Comparison of ENCODE assay signal across 15 cellular contexts in the genomic region with DNA sequence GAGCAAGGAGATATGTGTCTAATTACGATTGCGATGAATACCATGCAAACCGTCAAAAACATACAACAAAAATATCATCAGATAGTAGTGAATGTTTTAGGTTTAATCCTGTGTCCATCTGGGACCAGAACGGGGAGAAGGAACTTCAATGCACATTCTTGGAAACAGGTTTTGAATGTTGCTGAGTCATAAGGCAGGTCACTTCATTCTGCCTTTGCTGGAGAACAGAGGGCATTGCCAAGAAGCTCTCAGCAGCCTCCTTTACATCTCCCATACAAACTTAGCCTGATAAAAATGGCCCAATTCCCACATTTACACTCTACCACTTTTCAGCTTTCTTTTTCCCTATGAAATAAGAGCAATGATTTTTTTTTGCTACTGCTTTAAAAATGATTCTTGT.
DNase-seq lines count a peak whose midpoint lies in the region; ATAC-seq, FAIRE-seq and TF ChIP-seq lines count a peak whose summit lies in the region.
"Had no signal": no experiment of that assay in that cellular context is flagged by ENCODE, and none has a peak within 500 bp of the region (broad histone marks: within the 10 kb centered on the region; RNA-seq: fewer than 3 reads in every experiment).

No MANE protein-coding gene starts in this region.

- no peaks in the 10 kb centered on the region for H3K9me3 Mint-ChIP-seq in activated CD8-positive, alpha-beta T cell treated with anti-CD3 and anti-CD28 coated beads, Interleukin-2, amount 10 ng/mL, durations not matched to agents 7 days and 5 days (ENCODE audit: insufficient read depth)
- H3K9me3 Mint-ChIP-seq: CD8-positive, alpha-beta memory T cell; GM23338 had no signal

- H3K27me3 ChIP-seq in trophoblast cell (ENCODE audit: insufficient read depth, low read length): no peaks in the 10 kb centered on the region
- H3K27me3 ChIP-seq: BLaER1 had no signal

- no peak for TF ChIP-seq RAD21 in A549 (conservative IDR thresholded peaks at IDR 0.05 in 1 of 2, IDR thresholded peaks at IDR 0.05 in 1 of 2)

- no peak for ATAC-seq in A549
- ATAC-seq in activated CD8-positive, alpha-beta T cell treated with anti-CD3 and anti-CD28 coated beads, Interleukin-2, amount 10 ng/mL, durations not matched to agents 7 days and 5 days: no peak
- ATAC-seq: GM12878, GM23338 had no signal

- H3K14ac ChIP-seq in trophoblast cell (ENCODE audit: low read length): no peak overlapping the region

- no peak overlapping the region for H2AFZ ChIP-seq in trophoblast cell (ENCODE audit: insufficient read depth, low read length, poor library complexity)

- no peak overlapping the region for H2BK5ac ChIP-seq in trophoblast cell (ENCODE audit: low read depth, low read length, poor library complexity)

- TF ChIP-seq CTCF in A549 (IDR thresholded peaks at IDR 0.05): no peak
- no peak for TF ChIP-seq CTCF in epithelial cell of esophagus (IDR thresholded peaks at IDR 0.05; ENCODE audit: insufficient read depth, low read depth, low read length, missing control alignments)

- no peaks in the 10 kb centered on the region for H3K36me3 Mint-ChIP-seq in activated CD8-positive, alpha-beta T cell treated with anti-CD3 and anti-CD28 coated beads, Interleukin-2, amount 10 ng/mL, durations not matched to agents 7 days and 5 days (ENCODE audit: low read depth)
- H3K36me3 Mint-ChIP-seq: CD8-positive, alpha-beta memory T cell had no signal

- no peak overlapping the region for H3K4me3 Mint-ChIP-seq in activated CD8-positive, alpha-beta T cell treated with anti-CD3 and anti-CD28 coated beads, Interleukin-2, amount 10 ng/mL, durations not matched to agents 7 days and 5 days
- H3K4me3 Mint-ChIP-seq: CD8-positive, alpha-beta memory T cell; GM23338 had no signal

- 0 out of 3 replicates have a peak overlapping the region, but pooled peaks have one; percentile 9 for H3K4me2 ChIP-seq in A549
- no peak overlapping the region for H3K4me2 ChIP-seq in trophoblast cell (ENCODE audit: low read length)
- H3K4me2 ChIP-seq: BLaER1, GM23338 had no signal

- no peak overlapping the region for H2BK12ac ChIP-seq in trophoblast cell (ENCODE audit: low read length)

- no peak for DNase-seq in A549 (ENCODE audit: low read depth in 1 of 2, low spot score in 1 of 2)
- DNase-seq in M059J (ENCODE audit: low read depth): peak; percentile 44
- DNase-seq in epithelial cell of esophagus (ENCODE audit: low read depth): peak; percentile 16
- DNase-seq in trophoblast cell: peak; percentile 6 to 58
- no peak for DNase-seq in activated CD8-positive, alpha-beta T cell treated with anti-CD3 and anti-CD28 coated beads, Interleukin-2, amount 10 ng/mL, durations not matched to agents 7 days and 5 days
- DNase-seq in activated CD4-positive, alpha-beta T cell treated with anti-CD3 and anti-CD28 coated beads for 4 hours: no peak
- DNase-seq in NCI-H187 (lab: John Stamatoyannopoulos, UW): no peak
- DNase-seq: AML-193; CD8-positive, alpha-beta memory T cell; DMS79; H7 had no signal

- H3K4me3 ChIP-seq in A549: no peak overlapping the region
- H3K4me3 ChIP-seq in epithelial cell of esophagus (ENCODE audit: low read length): no peak overlapping the region
- no peak overlapping the region for H3K4me3 ChIP-seq in trophoblast cell (ENCODE audit: low read depth, low read length)
- H3K4me3 ChIP-seq: BLaER1, GM12878, GM23338 had no signal

- no peaks in the 10 kb centered on the region for H3K79me1 ChIP-seq in trophoblast cell (ENCODE audit: low read length)

- CTCF ChIA-PET in A549 (lab: Yijun Ruan, JAX): interaction anchor here (1.2 kb wide), 1 partner anchor 11 kb away, joined by 3 read pairs; no protein-coding TSS in a partner anchor
- CTCF ChIA-PET in activated CD8-positive, alpha-beta T cell treated with anti-CD3 and anti-CD28 coated beads, Interleukin-2, amount 10 ng/mL, durations not matched to agents 7 days and 5 days (lab: Charles Lee): no interaction called here

- no peak overlapping the region for H3K4ac ChIP-seq in trophoblast cell (ENCODE audit: low read depth, low read length)

- no peak overlapping the region for H3K18ac ChIP-seq in trophoblast cell (ENCODE audit: low read length)

- POLR2A ChIA-PET in A549 (lab: Yijun Ruan, JAX): no interaction called here
- POLR2A ChIA-PET in activated CD8-positive, alpha-beta T cell treated with anti-CD3 and anti-CD28 coated beads, Interleukin-2, amount 10 ng/mL, durations not matched to agents 7 days and 5 days (lab: Charles Lee): no interaction called here

- WGBS in A549 (ENCODE audit: missing lambda C conversion rate): 76% methylated on average over 4 of the region's 4 CpGs
- no CpG with 5 or more reads among the region's 4 CpGs for WGBS in trophoblast cell (ENCODE audit: extremely low coverage, insufficient coverage, insufficient read length)

- no peak overlapping the region for H2AK5ac ChIP-seq in trophoblast cell (ENCODE audit: low read length)

- no peak overlapping the region for H3K9ac ChIP-seq in trophoblast cell (ENCODE audit: low read length)
- H3K9ac ChIP-seq: BLaER1 had no signal

- H3K36me3 ChIP-seq in trophoblast cell (ENCODE audit: control insufficient read depth in 1 of 2, insufficient read depth in 2 of 2, low read length in 2 of 2): no peaks in the 10 kb centered on the region
- H3K36me3 ChIP-seq: BLaER1 had no signal

- no peak overlapping the region for H3K23ac ChIP-seq in trophoblast cell (ENCODE audit: low read length)

- no peak for TF ChIP-seq EP300 in A549 (IDR thresholded peaks at IDR 0.05)

- H4K91ac ChIP-seq in trophoblast cell (ENCODE audit: low read depth, low read length): no peak overlapping the region

- H3K4me1 ChIP-seq in A549 (peaks cover 10% of the 10 kb centered on the region; the same call in 1 of the 3 replicates), trophoblast cell (ENCODE audit: control insufficient read depth in 1 of 2, insufficient read depth in 2 of 2, low read length in 2 of 2) (no peaks in the 10 kb centered on the region)
- H3K4me1 ChIP-seq: BLaER1 had no signal

- H3K27me3 Mint-ChIP-seq in activated CD8-positive, alpha-beta T cell treated with anti-CD3 and anti-CD28 coated beads, Interleukin-2, amount 10 ng/mL, durations not matched to agents 7 days and 5 days (ENCODE audit: low read depth): no peaks in the 10 kb centered on the region

- no peak for TF ChIP-seq POLR2A in A549 (IDR thresholded peaks at IDR 0.05; ENCODE audit: low read length)

- H3K4me1 Mint-ChIP-seq in activated CD8-positive, alpha-beta T cell treated with anti-CD3 and anti-CD28 coated beads, Interleukin-2, amount 10 ng/mL, durations not matched to agents 7 days and 5 days (ENCODE audit: low read depth): no peaks in the 10 kb centered on the region
- H3K4me1 Mint-ChIP-seq: CD8-positive, alpha-beta memory T cell; GM23338 had no signal

- no peak for FAIRE-seq in A549 (lab: Jason Lieb, UNC)
- FAIRE-seq: GM12878 had no signal

- no peak overlapping the region for H4K8ac ChIP-seq in trophoblast cell (ENCODE audit: low read depth, low read length)

- H3K27ac ChIP-seq in A549 (peak overlapping the region; percentile 46 to 70), trophoblast cell (ENCODE audit: low read depth, low read length) (no peak overlapping the region)
- H3K27ac ChIP-seq: BLaER1, HL-60 had no signal

- H3K27ac Mint-ChIP-seq in activated CD8-positive, alpha-beta T cell treated with anti-CD3 and anti-CD28 coated beads, Interleukin-2, amount 10 ng/mL, durations not matched to agents 7 days and 5 days: no peak overlapping the region
- H3K27ac Mint-ChIP-seq: CD8-positive, alpha-beta memory T cell; GM23338 had no signal

- H4K12ac ChIP-seq in trophoblast cell (ENCODE audit: low read depth, low read length): no peak overlapping the region

- H3K9me3 ChIP-seq in A549 (no peaks in the 10 kb centered on the region), trophoblast cell (ENCODE audit: insufficient read depth, low read depth, low read length) (no peaks in the 10 kb centered on the region)
- H3K9me3 ChIP-seq: BLaER1 had no signal

- H3K79me2 ChIP-seq in trophoblast cell (ENCODE audit: control insufficient read depth, insufficient read depth, low read length, poor library complexity): no peaks in the 10 kb centered on the region

- no peak overlapping the region for H2BK120ac ChIP-seq in trophoblast cell (ENCODE audit: insufficient read depth, low read length, poor library complexity)

TF ChIP-seq in A549, 52 proteins besides CTCF, POLR2A, EP300 and RAD21:
- TF ChIP-seq POLR2AphosphoS2 (conservative IDR thresholded peaks at IDR 0.05; ENCODE audit: low read length) (no peak), CEBPB (IDR thresholded peaks at IDR 0.05) (no peak), HDAC2 (IDR thresholded peaks at IDR 0.05) (no peak), RCOR1 (IDR thresholded peaks at IDR 0.05; ENCODE audit: low read depth, low read length) (no peak), HOXA7 (CRISPR knock-in tag; IDR thresholded peaks at IDR 0.05) (no peak), RARB (CRISPR knock-in tag; IDR thresholded peaks at IDR 0.05) (no peak), CHD4 (IDR thresholded peaks at IDR 0.05; ENCODE audit: borderline replicate concordance) (no peak), HEYL (CRISPR knock-in tag; IDR thresholded peaks at IDR 0.05) (no peak), HOXB13 (CRISPR knock-in tag; IDR thresholded peaks at IDR 0.05; ENCODE audit: low read depth) (no peak), ZSCAN20 (CRISPR knock-in tag; IDR thresholded peaks at IDR 0.05) (no peak), MAFK (IDR thresholded peaks at IDR 0.05; ENCODE audit: partially characterized antibody) (no peak), KDM5A (IDR thresholded peaks at IDR 0.05) (no peak), ESRRA (IDR thresholded peaks at IDR 0.05; ENCODE audit: borderline replicate concordance, low read length) (no peak)
- TF ChIP-seq, protein P1, sequence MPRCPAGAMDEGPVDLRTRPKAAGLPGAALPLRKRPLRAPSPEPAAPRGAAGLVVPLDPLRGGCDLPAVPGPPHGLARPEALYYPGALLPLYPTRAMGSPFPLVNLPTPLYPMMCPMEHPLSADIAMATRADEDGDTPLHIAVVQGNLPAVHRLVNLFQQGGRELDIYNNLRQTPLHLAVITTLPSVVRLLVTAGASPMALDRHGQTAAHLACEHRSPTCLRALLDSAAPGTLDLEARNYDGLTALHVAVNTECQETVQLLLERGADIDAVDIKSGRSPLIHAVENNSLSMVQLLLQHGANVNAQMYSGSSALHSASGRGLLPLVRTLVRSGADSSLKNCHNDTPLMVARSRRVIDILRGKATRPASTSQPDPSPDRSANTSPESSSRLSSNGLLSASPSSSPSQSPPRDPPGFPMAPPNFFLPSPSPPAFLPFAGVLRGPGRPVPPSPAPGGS (IDR thresholded peaks at IDR 0.05): no peak
- TF ChIP-seq, protein P2, sequence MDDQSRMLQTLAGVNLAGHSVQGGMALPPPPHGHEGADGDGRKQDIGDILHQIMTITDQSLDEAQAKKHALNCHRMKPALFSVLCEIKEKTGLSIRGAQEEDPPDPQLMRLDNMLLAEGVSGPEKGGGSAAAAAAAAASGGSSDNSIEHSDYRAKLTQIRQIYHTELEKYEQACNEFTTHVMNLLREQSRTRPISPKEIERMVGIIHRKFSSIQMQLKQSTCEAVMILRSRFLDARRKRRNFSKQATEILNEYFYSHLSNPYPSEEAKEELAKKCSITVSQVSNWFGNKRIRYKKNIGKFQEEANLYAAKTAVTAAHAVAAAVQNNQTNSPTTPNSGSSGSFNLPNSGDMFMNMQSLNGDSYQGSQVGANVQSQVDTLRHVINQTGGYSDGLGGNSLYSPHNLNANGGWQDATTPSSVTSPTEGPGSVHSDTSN (IDR thresholded peaks at IDR 0.05): no peak
TF ChIP-seq in A549: peak in this region for 0.

Comparison
In these comparisons a context has a peak if more than half of its experiments do, and no peak if none do; other contexts are left out.
1. DNase-seq: peak in M059J (single experiment), epithelial cell of esophagus (single experiment) and trophoblast cell (2 of 2); none in A549 (0 of 2), activated CD8-positive, alpha-beta T cell treated with anti-CD3 and anti-CD28 coated beads, Interleukin-2, amount 10 ng/mL, durations not matched to agents 7 days and 5 days (single experiment), activated CD4-positive, alpha-beta T cell treated with anti-CD3 and anti-CD28 coated beads for 4 hours (0 of 2) and NCI-H187 (0 of 2).